In the genomic region with DNA sequence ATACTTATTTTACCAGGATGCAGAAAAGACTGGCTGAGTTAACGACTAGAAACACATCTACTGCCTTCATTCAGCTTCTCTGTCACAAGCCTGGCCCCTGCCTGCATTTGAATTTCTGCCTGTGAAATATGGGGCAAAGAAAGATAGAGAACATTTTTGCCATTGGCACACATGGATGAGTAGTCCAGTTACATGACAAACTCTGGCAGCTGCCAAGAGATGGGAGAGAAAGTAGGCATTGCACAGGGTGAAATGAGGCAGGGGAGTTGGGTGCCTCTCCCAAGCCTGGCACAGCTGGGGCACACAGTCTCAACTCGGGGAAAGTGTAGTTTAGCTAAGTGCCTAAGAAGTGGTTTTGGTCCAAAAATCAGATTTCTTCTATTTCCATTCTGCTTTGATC, we compare ENCODE assay signal across 1 cellular context.
TF ChIP-seq lines count a peak whose summit lies in the region.

No MANE protein-coding gene starts in this region.

TF ChIP-seq in A549, 52 proteins besides CTCF, POLR2A, EP300 and RAD21 (continued from another document):
- TF ChIP-seq FOXS1 (CRISPR knock-in tag; IDR thresholded peaks at IDR 0.05) (no peak), FOSL2 (IDR thresholded peaks at IDR 0.05) (no peak), FOSL2 (CRISPR knock-in tag; IDR thresholded peaks at IDR 0.05) (0 out of 2 replicates have a peak, but pooled peaks have one; percentile 13), BCL3 (IDR thresholded peaks at IDR 0.05) (no peak), ZFP36 (IDR thresholded peaks at IDR 0.05; ENCODE audit: borderline replicate concordance, partially characterized antibody) (no peak), NPAS2 (CRISPR knock-in tag; IDR thresholded peaks at IDR 0.05; ENCODE audit: borderline replicate concordance) (no peak), HEYL (CRISPR knock-in tag; IDR thresholded peaks at IDR 0.05) (no peak), CEBPB (IDR thresholded peaks at IDR 0.05) (no peak), ESRRA (IDR thresholded peaks at IDR 0.05; ENCODE audit: borderline replicate concordance, low read length) (no peak), HOXB5 (CRISPR knock-in tag; IDR thresholded peaks at IDR 0.05) (no peak), CHD4 (IDR thresholded peaks at IDR 0.05; ENCODE audit: borderline replicate concordance) (no peak), SMC3 (IDR thresholded peaks at IDR 0.05) (no peak), FOSB (CRISPR knock-in tag; IDR thresholded peaks at IDR 0.05) (no peak), MAZ (IDR thresholded peaks at IDR 0.05; ENCODE audit: borderline replicate concordance, low read depth, low read length) (no peak), JUN (IDR thresholded peaks at IDR 0.05) (no peak), RNF2 (IDR thresholded peaks at IDR 0.05; ENCODE audit: borderline replicate concordance, low read depth) (no peak), TP53 (CRISPR knock-in tag; IDR thresholded peaks at IDR 0.05) (no peak), KDM5A (IDR thresholded peaks at IDR 0.05) (no peak), SREBF2 (IDR thresholded peaks at IDR 0.05) (no peak), CBX8 (IDR thresholded peaks at IDR 0.05) (no peak)
- TF ChIP-seq, protein P1, sequence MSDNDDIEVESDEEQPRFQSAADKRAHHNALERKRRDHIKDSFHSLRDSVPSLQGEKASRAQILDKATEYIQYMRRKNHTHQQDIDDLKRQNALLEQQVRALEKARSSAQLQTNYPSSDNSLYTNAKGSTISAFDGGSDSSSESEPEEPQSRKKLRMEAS (IDR thresholded peaks at IDR 0.05), result no peak
